ENCODE assay signal across 1 cellular context in genomic region chr1:45172015-45172414, GRCh38.
TF ChIP-seq lines count a peak whose summit lies in the region.

No MANE protein-coding gene starts in this region.

TF ChIP-seq in IMR-90, 13 proteins besides CTCF, POLR2A, EP300 and RAD21:
- TF ChIP-seq CEBPB (IDR thresholded peaks at IDR 0.05; ENCODE audit: low read depth, low read length) (peak; percentile 70), FOS (IDR thresholded peaks at IDR 0.05; ENCODE audit: low read depth, low read length) (no peak)
